In genomic region chr1:150612014-150612345, GRCh38 we compare ENCODE assay signal across 7 cellular contexts. TPM values are rescaled to one million over a fixed set of nuclear protein-coding genes. Genes with fewer than 3 reads are reported as not detected.
A peak's percentile ranks its signal among the peaks of the same experiment; 100 is the strongest.
DNase-seq lines count a peak whose midpoint lies in the region; ATAC-seq and FAIRE-seq lines count a peak whose summit lies in the region.

No MANE protein-coding gene starts in this region.

- ATAC-seq in HG02885 (IDR thresholded peaks at IDR 0.05; ENCODE audit: poor library complexity, unreplicated experiment) (peak; percentile 1), GM18858 (IDR thresholded peaks at IDR 0.05; ENCODE audit: unreplicated experiment) (no peak)
- ATAC-seq in stimulated activated naive CD8-positive, alpha-beta T cell treated with anti-CD3 and anti-CD28 coated beads, Interleukin-15, amount 100 ng/mL, for 72 hours = no peak

- peak overlapping the region; percentile 53 for H3K4me3 Mint-ChIP-seq in activated CD4-positive, alpha-beta memory T cell treated with anti-CD3 and anti-CD28 coated beads, Interleukin-2, amount 10 ng/mL, durations not matched to agents 7 days and 5 days
- peak overlapping the region; percentile 25 to 71 (median 67) for H3K4me3 Mint-ChIP-seq in immature natural killer cell
- peak overlapping the region; percentile 59 to 78 for H3K4me3 Mint-ChIP-seq in stimulated activated naive CD8-positive, alpha-beta T cell treated with anti-CD3 and anti-CD28 coated beads, Interleukin-15, amount 100 ng/mL, for 72 hours

- H3K9me3 Mint-ChIP-seq in activated CD4-positive, alpha-beta memory T cell treated with anti-CD3 and anti-CD28 coated beads, Interleukin-2, amount 10 ng/mL, durations not matched to agents 7 days and 5 days = no peaks in the 10 kb centered on the region
- no peaks in the 10 kb centered on the region for H3K9me3 Mint-ChIP-seq in immature natural killer cell
- no peaks in the 10 kb centered on the region for H3K9me3 Mint-ChIP-seq in stimulated activated naive CD8-positive, alpha-beta T cell treated with anti-CD3 and anti-CD28 coated beads, Interleukin-15, amount 100 ng/mL, for 72 hours

- CTCF ChIA-PET in activated CD4-positive, alpha-beta memory T cell treated with anti-CD3 and anti-CD28 coated beads, Interleukin-2, amount 10 ng/mL, durations not matched to agents 7 days and 5 days (lab: Charles Lee) = interaction anchor here (0.9 to 15.6 kb wide), 4 partner anchors 8 to 49 kb away, joined by 3 to 264 read pairs (median 7); no protein-coding TSS in a partner anchor

- H3K4me1 Mint-ChIP-seq in activated CD4-positive, alpha-beta memory T cell treated with anti-CD3 and anti-CD28 coated beads, Interleukin-2, amount 10 ng/mL, durations not matched to agents 7 days and 5 days = peaks cover 66% of the 10 kb centered on the region
- H3K4me1 Mint-ChIP-seq in immature natural killer cell = peaks cover 40 to 56% of the 10 kb centered on the region in 2 donors
- peaks cover 60% of the 10 kb centered on the region for H3K4me1 Mint-ChIP-seq in stimulated activated naive CD8-positive, alpha-beta T cell treated with anti-CD3 and anti-CD28 coated beads, Interleukin-15, amount 100 ng/mL, for 72 hours

- peak overlapping the region; percentile 82 for H3K27ac Mint-ChIP-seq in activated CD4-positive, alpha-beta memory T cell treated with anti-CD3 and anti-CD28 coated beads, Interleukin-2, amount 10 ng/mL, durations not matched to agents 7 days and 5 days
- peak overlapping the region; percentile 90 to 100 (median 97) for H3K27ac Mint-ChIP-seq in immature natural killer cell
- H3K27ac Mint-ChIP-seq in stimulated activated naive CD8-positive, alpha-beta T cell treated with anti-CD3 and anti-CD28 coated beads, Interleukin-15, amount 100 ng/mL, for 72 hours = peak overlapping the region; percentile 77 to 95

- H3K36me3 Mint-ChIP-seq in activated CD4-positive, alpha-beta memory T cell treated with anti-CD3 and anti-CD28 coated beads, Interleukin-2, amount 10 ng/mL, durations not matched to agents 7 days and 5 days (ENCODE audit: low read depth) = peaks cover 42% of the 10 kb centered on the region
- peaks cover 2 to 17% (median 16%) of the 10 kb centered on the region in 3 donors for H3K36me3 Mint-ChIP-seq in immature natural killer cell

- no peak for FAIRE-seq in frontal cortex (lab: Jason Lieb, UNC)

- POLR2A ChIA-PET in activated CD4-positive, alpha-beta memory T cell treated with anti-CD3 and anti-CD28 coated beads, Interleukin-2, amount 10 ng/mL, durations not matched to agents 7 days and 5 days (lab: Charles Lee) = interaction anchor here (1.0 to 17.4 kb wide), 4 partner anchors 16 to 47 kb away, joined by 3 to 402 read pairs (median 132); partner anchors contain the start of genes ENSA and MCL1

- no peak for DNase-seq in activated CD4-positive, alpha-beta memory T cell treated with anti-CD3 and anti-CD28 coated beads, Interleukin-2, amount 10 ng/mL, durations not matched to agents 7 days and 5 days
- DNase-seq in immature natural killer cell (no peak), SK-N-DZ (ENCODE audit: low spot score) (no peak), frontal cortex (ENCODE audit: low spot score in 2 of 2) (no peak)
- no peak for DNase-seq in stimulated activated naive CD8-positive, alpha-beta T cell treated with anti-CD3 and anti-CD28 coated beads, Interleukin-15, amount 100 ng/mL, for 72 hours

- H3K27me3 Mint-ChIP-seq in activated CD4-positive, alpha-beta memory T cell treated with anti-CD3 and anti-CD28 coated beads, Interleukin-2, amount 10 ng/mL, durations not matched to agents 7 days and 5 days = no peaks in the 10 kb centered on the region
- peaks cover 3 to 26% (median 5%) of the 10 kb centered on the region in 3 donors for H3K27me3 Mint-ChIP-seq in immature natural killer cell (ENCODE audit: low read depth in 3 of 3)
- no peaks in the 10 kb centered on the region for H3K27me3 Mint-ChIP-seq in stimulated activated naive CD8-positive, alpha-beta T cell treated with anti-CD3 and anti-CD28 coated beads, Interleukin-15, amount 100 ng/mL, for 72 hours

RNA-seq across cellular contexts. Expression of gene ENSA, which starts 17.4 kb away (rescaled TPM):
- total RNA-seq in activated CD4-positive, alpha-beta memory T cell treated with anti-CD3 and anti-CD28 coated beads, Interleukin-2, amount 10 ng/mL, durations not matched to agents 7 days and 5 days = 100 to 1,000 TPM; 221 to 223 TPM
- polyA plus RNA-seq in immature natural killer cell = 10 to 100 TPM; 52.2 to 97.5 (median 82.3) TPM
- 272 and 337 TPM in 2 replicates for polyA plus RNA-seq in SK-N-DZ (2014; cell fraction: cytosol; rRNA removed)
- polyA plus RNA-seq in SK-N-DZ (2014; cell fraction: nucleus; rRNA removed) = 173 and 181 TPM in 2 replicates
- total RNA-seq in frontal cortex = 112 TPM

RNA-seq across cellular contexts. Expression of gene MCL1, which starts 32.6 kb away (rescaled TPM):
- total RNA-seq in activated CD4-positive, alpha-beta memory T cell treated with anti-CD3 and anti-CD28 coated beads, Interleukin-2, amount 10 ng/mL, durations not matched to agents 7 days and 5 days = 100 to 1,000 TPM; 470 to 472 TPM
- polyA plus RNA-seq in immature natural killer cell = 100 to 1,000 TPM in 1 of 3 donors, 10 to 100 TPM in 2; 44.2 to 113 (median 73.0) TPM
- 109 and 112 TPM in 2 replicates for polyA plus RNA-seq in SK-N-DZ (2014; cell fraction: cytosol; rRNA removed)
- polyA plus RNA-seq in SK-N-DZ (2014; cell fraction: nucleus; rRNA removed) = 116 and 145 TPM in 2 replicates
- 110 TPM for total RNA-seq in frontal cortex
